34 cellular contexts compared by ENCODE assay signal in the genomic region with DNA sequence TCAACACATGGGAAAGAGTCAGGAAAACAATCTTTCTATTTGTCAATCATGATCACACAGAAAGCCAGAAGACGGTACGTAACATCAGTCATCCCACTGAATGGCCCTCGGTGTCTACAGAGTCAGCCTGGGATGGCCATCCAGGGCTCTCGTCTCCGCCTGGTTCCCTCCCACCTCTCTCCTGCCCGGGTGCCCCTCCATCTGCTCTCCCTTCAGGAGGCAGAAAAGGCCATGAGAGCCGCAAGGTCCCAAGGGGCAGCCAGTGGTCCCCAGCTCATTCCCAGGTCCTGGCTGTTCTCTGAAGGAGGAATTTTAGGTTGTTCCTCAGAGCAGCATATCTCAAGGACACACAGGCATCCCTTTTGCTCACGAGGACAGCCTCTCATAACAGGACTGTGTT. TPM values are rescaled to one million over a fixed set of nuclear protein-coding genes. Genes with fewer than 3 reads are reported as not detected.
"Had no signal": no experiment of that assay in that cellular context is flagged by ENCODE, and none has a peak within 500 bp of the region (broad histone marks: within the 10 kb centered on the region; RNA-seq: fewer than 3 reads in every experiment).

No MANE protein-coding gene starts in this region.

- ATAC-seq: activated CD4-positive, alpha-beta T cell treated with anti-CD3 and anti-CD28 coated beads for 36 hours; activated CD4-positive, CD25-positive, alpha-beta regulatory T cell treated with anti-CD3 and anti-CD28 coated beads, Interleukin-2, amount 50 U/mL, for 24 hours; activated CD8-positive, alpha-beta T cell treated with anti-CD3 and anti-CD28 coated beads, Interleukin-2, amount 10 ng/mL, durations not matched to agents 7 days and 5 days; activated naive CD4-positive, alpha-beta T cell treated with anti-CD3 and anti-CD28 coated beads, Interleukin-2, amount 50 U/mL, for 72 hours; body of pancreas; Panc1; WTC11 had no signal

- H3K36me3 ChIP-seq: adrenal gland, breast epithelium, SJCRH30 had no signal

- H3K9me3 ChIP-seq: adrenal gland, body of pancreas, breast epithelium, SJCRH30, SK-N-SH had no signal

- H3K36me3 Mint-ChIP-seq: activated naive CD4-positive, alpha-beta T cell treated with anti-CD3 and anti-CD28 coated beads, Interleukin-2, amount 50 U/mL, for 72 hours; WTC11 had no signal

- H3K27me3 ChIP-seq: body of pancreas had no signal

- H3K4me3 Mint-ChIP-seq: activated CD4-positive, alpha-beta T cell treated with anti-CD3 and anti-CD28 coated beads for 36 hours; activated CD4-positive, alpha-beta T cell treated with anti-CD3 and anti-CD28 coated beads, Interleukin-2, amount 10 ng/mL, durations not matched to agents 7 days and 5 days; activated CD8-positive, alpha-beta T cell treated with anti-CD3 and anti-CD28 coated beads, Interleukin-2, amount 10 ng/mL, durations not matched to agents 7 days and 5 days; activated naive CD4-positive, alpha-beta T cell treated with anti-CD3 and anti-CD28 coated beads for 36 hours; activated T-cell treated with anti-CD3 and anti-CD28 coated beads, Interleukin-2, amount 50 U/mL, for 24 hours; activated T-helper 1 cell treated with anti-CD3 and anti-CD28 coated beads, Interleukin-12 subunit alpha, Interleukin-12 subunit beta, Interleukin-2, Interleukin-4 antibody, amounts not matched to agents 30 ng/mL and 10 ng/mL and 1 ng/mL, durations not matched to agents 14 hours and 24 hours and 36 hours; T-helper 1 cell treated with Interleukin-12 subunit alpha and Interleukin-12 subunit beta and Interleukin-4 antibody, amounts not matched to agents 30 μg/mL and 1 μg/mL, for 36 hours; T-helper 2 cell treated with Interferon-gamma antibody and Interleukin-4, amounts not matched to agents 5 μg/mL and 100 μg/mL, for 36 hours; WTC11 had no signal

- H3K9ac ChIP-seq: SK-N-SH had no signal

- H3K4me3 ChIP-seq: adrenal gland, body of pancreas, breast epithelium, SJCRH30 had no signal

- DNase-seq: activated CD4-positive, alpha-beta T cell treated with anti-CD3 and anti-CD28 coated beads for 36 hours; activated CD4-positive, alpha-beta T cell treated with anti-CD3 and anti-CD28 coated beads, Interleukin-2, amount 10 ng/mL, durations not matched to agents 7 days and 5 days; activated CD4-positive, alpha-beta T cell treated with anti-CD3 and anti-CD28 coated beads, Interleukin-2, amount 50 U/mL, for 48 hours; activated CD8-positive, alpha-beta T cell treated with anti-CD3 and anti-CD28 coated beads, Interleukin-2, amount 10 ng/mL, durations not matched to agents 7 days and 5 days; activated gamma-delta T cell treated with Interleukin-2 at 50 U/mL for 16 hours; activated naive CD4-positive, alpha-beta T cell treated with anti-CD3 and anti-CD28 coated beads for 36 hours; activated T-cell treated with anti-CD3 and anti-CD28 coated beads, Interleukin-2, amount 50 U/mL, for 24 hours; adrenal gland; body of pancreas; caudate nucleus; cerebellar nuclear complex; NCI-H1105; NCI-H1417 treated with DMSO at 0.1 percent for 48 hours; NCI-H187 treated with DMSO at 0.1 percent for 48 hours; NCI-H2081; NCI-H2171 treated with DMSO at 0.1 percent for 48 hours; NCI-H2227 treated with DMSO at 0.1 percent for 48 hours; NCI-H446; NCI-H510A treated with DMSO at 0.1 percent for 48 hours; NCI-H748 treated with DMSO at 0.1 percent for 48 hours; SHP77; SJCRH30; SK-N-SH had no signal

- H3K4me1 Mint-ChIP-seq: activated CD4-positive, alpha-beta T cell treated with anti-CD3 and anti-CD28 coated beads for 36 hours; activated CD4-positive, alpha-beta T cell treated with anti-CD3 and anti-CD28 coated beads, Interleukin-2, amount 10 ng/mL, durations not matched to agents 7 days and 5 days had no signal

- H3K9me3 Mint-ChIP-seq: activated CD4-positive, alpha-beta T cell treated with anti-CD3 and anti-CD28 coated beads, Interleukin-2, amount 10 ng/mL, durations not matched to agents 7 days and 5 days; activated naive CD4-positive, alpha-beta T cell treated with anti-CD3 and anti-CD28 coated beads for 36 hours; activated naive CD4-positive, alpha-beta T cell treated with anti-CD3 and anti-CD28 coated beads, Interleukin-2, amount 50 U/mL, for 72 hours; activated T-cell treated with anti-CD3 and anti-CD28 coated beads, Interleukin-2, amount 50 U/mL, for 24 hours; activated T-helper 1 cell treated with anti-CD3 and anti-CD28 coated beads, Interleukin-12 subunit alpha, Interleukin-12 subunit beta, Interleukin-2, Interleukin-4 antibody, amounts not matched to agents 30 ng/mL and 10 ng/mL and 1 ng/mL, durations not matched to agents 14 hours and 24 hours and 36 hours; T-helper 1 cell treated with Interleukin-12 subunit alpha and Interleukin-12 subunit beta and Interleukin-4 antibody, amounts not matched to agents 30 μg/mL and 1 μg/mL, for 36 hours; T-helper 2 cell treated with Interferon-gamma antibody and Interleukin-4, amounts not matched to agents 5 μg/mL and 100 μg/mL, for 36 hours; WTC11 had no signal

- H3K27ac ChIP-seq: adrenal gland, body of pancreas, breast epithelium, SJCRH30 had no signal

- H3K27ac Mint-ChIP-seq: activated CD4-positive, alpha-beta T cell treated with anti-CD3 and anti-CD28 coated beads for 36 hours; activated CD4-positive, alpha-beta T cell treated with anti-CD3 and anti-CD28 coated beads, Interleukin-2, amount 10 ng/mL, durations not matched to agents 7 days and 5 days; activated CD8-positive, alpha-beta T cell treated with anti-CD3 and anti-CD28 coated beads, Interleukin-2, amount 10 ng/mL, durations not matched to agents 7 days and 5 days; activated naive CD4-positive, alpha-beta T cell treated with anti-CD3 and anti-CD28 coated beads for 36 hours; activated naive CD4-positive, alpha-beta T cell treated with anti-CD3 and anti-CD28 coated beads, Interleukin-2, amount 50 U/mL, for 72 hours; activated T-cell treated with anti-CD3 and anti-CD28 coated beads, Interleukin-2, amount 50 U/mL, for 24 hours; activated T-helper 1 cell treated with anti-CD3 and anti-CD28 coated beads, Interleukin-12 subunit alpha, Interleukin-12 subunit beta, Interleukin-2, Interleukin-4 antibody, amounts not matched to agents 30 ng/mL and 10 ng/mL and 1 ng/mL, durations not matched to agents 14 hours and 24 hours and 36 hours; T-helper 1 cell treated with Interleukin-12 subunit alpha and Interleukin-12 subunit beta and Interleukin-4 antibody, amounts not matched to agents 30 μg/mL and 1 μg/mL, for 36 hours; T-helper 2 cell treated with Interferon-gamma antibody and Interleukin-4, amounts not matched to agents 5 μg/mL and 100 μg/mL, for 36 hours; WTC11 had no signal

- H3K4me1 ChIP-seq: adrenal gland, body of pancreas, breast epithelium, SJCRH30 had no signal

RNA-seq across cellular contexts. Expression of a gene that starts 4.4 kb away (rescaled TPM):
- total RNA-seq: activated CD4-positive, alpha-beta T cell treated with anti-CD3 and anti-CD28 coated beads, Interleukin-2, amount 10 ng/mL, durations not matched to agents 7 days and 5 days; activated CD8-positive, alpha-beta T cell treated with anti-CD3 and anti-CD28 coated beads, Interleukin-2, amount 10 ng/mL, durations not matched to agents 7 days and 5 days; activated naive CD4-positive, alpha-beta T cell treated with anti-CD3 and anti-CD28 coated beads for 36 hours; activated naive CD4-positive, alpha-beta T cell treated with anti-CD3 and anti-CD28 coated beads, Interleukin-2, amount 50 U/mL, for 72 hours; activated T-helper 1 cell treated with anti-CD3 and anti-CD28 coated beads, Interleukin-12 subunit alpha, Interleukin-12 subunit beta, Interleukin-2, Interleukin-4 antibody, amounts not matched to agents 30 ng/mL and 10 ng/mL and 1 ng/mL, durations not matched to agents 14 hours and 24 hours and 36 hours had no signal

RNA-seq across cellular contexts. Expression of a gene that starts 22.8 kb away (rescaled TPM):
- total RNA-seq: activated CD4-positive, alpha-beta T cell treated with anti-CD3 and anti-CD28 coated beads for 36 hours; activated CD4-positive, alpha-beta T cell treated with anti-CD3 and anti-CD28 coated beads, Interleukin-2, amount 10 ng/mL, durations not matched to agents 7 days and 5 days; activated CD8-positive, alpha-beta T cell treated with anti-CD3 and anti-CD28 coated beads, Interleukin-2, amount 10 ng/mL, durations not matched to agents 7 days and 5 days; activated naive CD4-positive, alpha-beta T cell treated with anti-CD3 and anti-CD28 coated beads for 36 hours; activated naive CD4-positive, alpha-beta T cell treated with anti-CD3 and anti-CD28 coated beads, Interleukin-2, amount 50 U/mL, for 72 hours; activated T-helper 1 cell treated with anti-CD3 and anti-CD28 coated beads, Interleukin-12 subunit alpha, Interleukin-12 subunit beta, Interleukin-2, Interleukin-4 antibody, amounts not matched to agents 30 ng/mL and 10 ng/mL and 1 ng/mL, durations not matched to agents 14 hours and 24 hours and 36 hours; astrocyte; body of pancreas; M059J; RPMI7951; SJCRH30 had no signal
- polyA plus RNA-seq: SK-N-SH had no signal

RNA-seq across cellular contexts. Expression of a gene that starts 25.2 kb away (rescaled TPM):
- total RNA-seq: astrocyte, body of pancreas, RPMI7951, SJCRH30 had no signal
- polyA plus RNA-seq: adrenal gland had no signal
